In the genomic region with DNA sequence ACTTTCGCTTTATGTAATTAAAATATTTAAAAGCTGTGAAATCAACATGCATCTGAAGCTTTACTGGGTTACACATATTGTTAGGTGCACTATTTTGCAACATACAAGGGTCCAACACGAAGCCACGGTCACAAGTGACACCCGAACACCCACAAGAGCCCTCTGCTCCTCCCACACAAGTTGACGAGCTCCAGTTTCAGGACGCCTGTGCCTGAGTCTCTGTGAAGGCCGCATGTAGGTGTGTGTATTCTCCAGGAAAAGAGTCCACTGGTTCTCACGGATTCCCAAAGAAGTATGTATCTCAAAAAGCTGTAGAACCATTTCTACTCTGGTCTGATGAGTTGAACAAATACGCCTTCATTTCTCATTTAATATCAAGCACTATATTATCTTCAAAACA, we compare ENCODE assay signal across 16 cellular contexts. TPM values are rescaled to one million over a fixed set of nuclear protein-coding genes. Genes with fewer than 3 reads are reported as not detected.
A peak's percentile ranks its signal among the peaks of the same experiment; 100 is the strongest.
DNase-seq lines count a peak whose midpoint lies in the region; ATAC-seq and TF ChIP-seq lines count a peak whose summit lies in the region.
"Had no signal": no experiment of that assay in that cellular context is flagged by ENCODE, and none has a peak within 500 bp of the region (broad histone marks: within the 10 kb centered on the region; RNA-seq: fewer than 3 reads in every experiment).

No MANE protein-coding gene starts in this region.

- peaks cover 0 to 70% (median 37%) of the 10 kb centered on the region in 6 donors for H3K36me3 ChIP-seq in spleen
- H3K36me3 ChIP-seq in PC-3 (ENCODE audit: low read depth, low read length) = peaks cover 56% of the 10 kb centered on the region

- H3K9me2 ChIP-seq in PC-3 (replicated peaks; ENCODE audit: low read length) = no peaks in the 10 kb centered on the region

- no peaks in the 10 kb centered on the region for H3K27me3 Mint-ChIP-seq in activated T-cell treated with anti-CD3 and anti-CD28 coated beads, Interleukin-2, amount 50 U/mL, for 72 hours (ENCODE audit: low read depth)
- H3K27me3 Mint-ChIP-seq in HFFc6 (ENCODE audit: insufficient read depth) = no peaks in the 10 kb centered on the region; the same call in 1 of the 2 replicates
- H3K27me3 Mint-ChIP-seq in activated T-helper 2 cell treated with anti-CD3 and anti-CD28 coated beads, Interferon-gamma antibody, Interleukin-2, Interleukin-4, amounts not matched to agents 10 μg/mL and 5 μg/mL and 100 μg/mL, durations not matched to agents 14 hours and 24 hours and 36 hours (ENCODE audit: low read depth) = no peaks in the 10 kb centered on the region

- no peaks in the 10 kb centered on the region for H3K9me3 ChIP-seq in spleen
- H3K9me3 ChIP-seq in PC-3 (ENCODE audit: low read length) = no peaks in the 10 kb centered on the region

- BruUV-seq in PC-3 (replicated peaks; lab: Mats Ljungman, UMichigan) = no TSS peak

- H3K27me3 ChIP-seq in spleen (replicated peaks in 1 of 7) = no peaks in the 10 kb centered on the region
- no peaks in the 10 kb centered on the region for H3K27me3 ChIP-seq in PC-3 (ENCODE audit: low read length)

- POLR2A ChIA-PET in PC-3 (lab: Charles Lee; ENCODE audit: unreplicated experiment) = interaction anchor here (0.6 kb wide), 1 partner anchor 510 kb away, joined by 3 read pairs; no protein-coding TSS in a partner anchor

- ATAC-seq in activated T-cell treated with anti-CD3 and anti-CD28 coated beads, Interleukin-2, amount 50 U/mL, for 72 hours (replicated peaks in 1 of 2) = peak in 1 of 2 donors; percentile 17
- ATAC-seq in HG03039 (IDR thresholded peaks at IDR 0.05; ENCODE audit: unreplicated experiment) (no peak), PC-3 (no peak)

- no peak overlapping the region for H3K4me2 ChIP-seq in PC-3 (ENCODE audit: low read length)

- peaks cover 20% of the 10 kb centered on the region; the same call in 1 of the 2 replicates for H4K20me1 ChIP-seq in PC-3 (ENCODE audit: low read length)

- peaks cover 77% of the 10 kb centered on the region for H3K79me2 ChIP-seq in PC-3 (ENCODE audit: low read length)

- H3K36me3 Mint-ChIP-seq in activated T-cell treated with anti-CD3 and anti-CD28 coated beads, Interleukin-2, amount 50 U/mL, for 72 hours (ENCODE audit: insufficient read depth in 2 of 2) = peaks cover 14 to 22% of the 10 kb centered on the region in 2 donors
- peaks cover 23% of the 10 kb centered on the region for H3K36me3 Mint-ChIP-seq in HFFc6 (ENCODE audit: low read depth)
- H3K36me3 Mint-ChIP-seq in activated T-helper 2 cell treated with anti-CD3 and anti-CD28 coated beads, Interferon-gamma antibody, Interleukin-2, Interleukin-4, amounts not matched to agents 10 μg/mL and 5 μg/mL and 100 μg/mL, durations not matched to agents 14 hours and 24 hours and 36 hours (ENCODE audit: low read depth) = peaks cover 65% of the 10 kb centered on the region

- 67 to 77% (median 72%) methylated on average over 9 of the region's 9 CpGs for WGBS in spleen, 5 donors

- H3F3A ChIP-seq in PC-3 (ENCODE audit: low read length, unreplicated experiment) = no peaks in the 10 kb centered on the region

- H3K4me1 Mint-ChIP-seq in activated T-cell treated with anti-CD3 and anti-CD28 coated beads, Interleukin-2, amount 50 U/mL, for 72 hours (ENCODE audit: low read depth) = peaks cover 48% of the 10 kb centered on the region
- peaks cover 63% of the 10 kb centered on the region for H3K4me1 Mint-ChIP-seq in HFFc6 (ENCODE audit: low read depth)
- peaks cover 59% of the 10 kb centered on the region for H3K4me1 Mint-ChIP-seq in activated T-helper 2 cell treated with anti-CD3 and anti-CD28 coated beads, Interferon-gamma antibody, Interleukin-2, Interleukin-4, amounts not matched to agents 10 μg/mL and 5 μg/mL and 100 μg/mL, durations not matched to agents 14 hours and 24 hours and 36 hours (ENCODE audit: low read depth)
- H3K4me1 Mint-ChIP-seq: neural crest cell had no signal

- intact Hi-C loops in activated T-helper 2 cell treated with anti-CD3 and anti-CD28 coated beads, Interferon-gamma antibody, Interleukin-2, Interleukin-4, amounts not matched to agents 10 μg/mL and 5 μg/mL and 100 μg/mL, durations not matched to agents 14 hours and 24 hours and 36 hours (cut with micrococcal nuclease) = loop anchor here (2.0 kb wide), 1 partner anchor 19 kb away; no protein-coding TSS in a partner anchor
- intact Hi-C loops in spleen (cut with DNase I; ENCODE audit: low total_unique reads) = no loop called here
- intact Hi-C loops in PC-3 (cut with micrococcal nuclease) = no loop called here

- no peak for TF ChIP-seq CTCF in HFFc6 (IDR thresholded peaks at IDR 0.05)
- no peak for TF ChIP-seq CTCF in spleen (IDR thresholded peaks at IDR 0.05 in 8 of 11, conservative IDR thresholded peaks at IDR 0.05 in 3 of 11)
- no peak for TF ChIP-seq CTCF in PC-3 (conservative IDR thresholded peaks at IDR 0.05; ENCODE audit: low read depth, low read length)

- H3K27ac Mint-ChIP-seq in activated T-cell treated with anti-CD3 and anti-CD28 coated beads, Interleukin-2, amount 50 U/mL, for 72 hours = peak overlapping the region; percentile 45
- H3K27ac Mint-ChIP-seq in HFFc6 = peak overlapping the region; percentile 29; the same call in 1 of the 2 replicates
- peak overlapping the region; percentile 52 for H3K27ac Mint-ChIP-seq in activated T-helper 2 cell treated with anti-CD3 and anti-CD28 coated beads, Interferon-gamma antibody, Interleukin-2, Interleukin-4, amounts not matched to agents 10 μg/mL and 5 μg/mL and 100 μg/mL, durations not matched to agents 14 hours and 24 hours and 36 hours

- no peak overlapping the region for H3K9ac ChIP-seq in PC-3 (ENCODE audit: low read length)

- peak overlapping the region in 1 of 8 donors; percentile 35 for H3K4me3 ChIP-seq in spleen
- H3K4me3 ChIP-seq in PC-3 (ENCODE audit: low read length) = no peak overlapping the region

- TF ChIP-seq POLR2A in spleen (IDR thresholded peaks at IDR 0.05) = no peak

- peak overlapping the region in 5 of 8 donors; percentile 1 to 88 (median 67) for H3K27ac ChIP-seq in spleen
- no peak overlapping the region for H3K27ac ChIP-seq in PC-3 (ENCODE audit: low read length)
- H3K27ac ChIP-seq: VCaP had no signal

- H2AFZ ChIP-seq in PC-3 (ENCODE audit: low read length) = no peak overlapping the region

- no peaks in the 10 kb centered on the region for H3K9me3 Mint-ChIP-seq in activated T-cell treated with anti-CD3 and anti-CD28 coated beads, Interleukin-2, amount 50 U/mL, for 72 hours
- H3K9me3 Mint-ChIP-seq in HFFc6 = no peaks in the 10 kb centered on the region
- H3K9me3 Mint-ChIP-seq in activated T-helper 2 cell treated with anti-CD3 and anti-CD28 coated beads, Interferon-gamma antibody, Interleukin-2, Interleukin-4, amounts not matched to agents 10 μg/mL and 5 μg/mL and 100 μg/mL, durations not matched to agents 14 hours and 24 hours and 36 hours = no peaks in the 10 kb centered on the region
- H3K9me3 Mint-ChIP-seq: neural crest cell had no signal

- H3K4me3 Mint-ChIP-seq in activated T-cell treated with anti-CD3 and anti-CD28 coated beads, Interleukin-2, amount 50 U/mL, for 72 hours = peak overlapping the region; percentile 32 to 76
- H3K4me3 Mint-ChIP-seq in HFFc6 = no peak overlapping the region
- peak overlapping the region; percentile 30 for H3K4me3 Mint-ChIP-seq in activated T-helper 2 cell treated with anti-CD3 and anti-CD28 coated beads, Interferon-gamma antibody, Interleukin-2, Interleukin-4, amounts not matched to agents 10 μg/mL and 5 μg/mL and 100 μg/mL, durations not matched to agents 14 hours and 24 hours and 36 hours (ENCODE audit: low read depth)
- H3K4me3 Mint-ChIP-seq: neural crest cell had no signal

- no peak for DNase-seq in activated T-cell treated with anti-CD3 and anti-CD28 coated beads, Interleukin-2, amount 50 U/mL, for 72 hours
- DNase-seq in activated T-cell treated with anti-CD3 and anti-CD28 coated beads for 4 hours = no peak
- no peak for DNase-seq in HFFc6
- no peak for DNase-seq in activated T-helper 2 cell treated with anti-CD3 and anti-CD28 coated beads, Interferon-gamma antibody, Interleukin-2, Interleukin-4, amounts not matched to agents 10 μg/mL and 5 μg/mL and 100 μg/mL, durations not matched to agents 14 hours and 24 hours and 36 hours (ENCODE audit: low spot score)
- no peak for DNase-seq in spleen
- DNase-seq in PC-3 = no peak
- DNase-seq in NCI-H2227 (lab: John Stamatoyannopoulos, UW; ENCODE audit: unreplicated experiment) = no peak
- DNase-seq: activated effector memory CD4-positive, alpha-beta T cell treated with anti-CD3 and anti-CD28 coated beads, Interleukin-2, amount 50 U/mL, for 16 hours; central memory CD4-positive, alpha-beta T cell; NCI-H1436 treated with DMSO at 0.1 percent for 48 hours; NCI-H524 treated with DMSO at 0.1 percent for 48 hours; SIG-M5 had no signal

- H3K4me1 ChIP-seq in spleen = peaks cover 31 to 99% (median 50%) of the 10 kb centered on the region in 6 donors
- H3K4me1 ChIP-seq in PC-3 (ENCODE audit: insufficient read depth, low read length) = no peaks in the 10 kb centered on the region

- CTCF ChIA-PET in PC-3 (lab: Charles Lee) = no interaction called here

RNA-seq across cellular contexts. Expression of a gene that starts 12.0 kb away (rescaled TPM):
- 10 to 100 TPM; 19.4 to 19.8 TPM for total RNA-seq in activated T-cell treated with anti-CD3 and anti-CD28 coated beads, Interleukin-2, amount 50 U/mL, for 72 hours
- 10 to 100 TPM; 20.2 to 26.4 (median 23.1) TPM for total RNA-seq in HFFc6 (2021; fragmentation: NEBNext Ultra II Directional; extraction: Animal tissue kit (Norgen Biotek cat#: 25700))
- total RNA-seq in activated T-helper 2 cell treated with anti-CD3 and anti-CD28 coated beads, Interferon-gamma antibody, Interleukin-2, Interleukin-4, amounts not matched to agents 10 μg/mL and 5 μg/mL and 100 μg/mL, durations not matched to agents 14 hours and 24 hours and 36 hours = 38.8 and 42.3 TPM in 2 replicates
- total RNA-seq in spleen = 10 to 100 TPM; 37.8 to 92.4 (median 49.0) TPM
- polyA plus RNA-seq in spleen = 10 to 100 TPM; 19.0 to 22.7 (median 21.6) TPM
- total RNA-seq in PC-3 (2014; rRNA removed) = 19.4 and 20.8 TPM in 2 replicates

RNA-seq across cellular contexts. Expression of a gene that starts 41.5 kb away (rescaled TPM):
- total RNA-seq in activated T-cell treated with anti-CD3 and anti-CD28 coated beads, Interleukin-2, amount 50 U/mL, for 72 hours = under 1 TPM in 1 of 2 donors, not detected in 1; 0.41 TPM
- total RNA-seq in HFFc6 (2021; fragmentation: NEBNext Ultra II Directional; extraction: Animal tissue kit (Norgen Biotek cat#: 25700)) = not detected
- total RNA-seq in activated T-helper 2 cell treated with anti-CD3 and anti-CD28 coated beads, Interferon-gamma antibody, Interleukin-2, Interleukin-4, amounts not matched to agents 10 μg/mL and 5 μg/mL and 100 μg/mL, durations not matched to agents 14 hours and 24 hours and 36 hours = 3.2 and 3.8 TPM in 2 replicates
- total RNA-seq in spleen = 10 to 100 TPM in 6 of 7 donors, 1 to 10 TPM in 1; 7.8 to 41.4 (median 21.3) TPM
- polyA plus RNA-seq in spleen = 1 to 10 TPM in 2 of 3 donors, under 1 TPM in 1; 0.41 to 3.2 (median 1.6) TPM
- not detected in 2 replicates for total RNA-seq in PC-3 (2014; rRNA removed)
- polyA plus RNA-seq: AG04450 had no signal
